In the genomic region with DNA sequence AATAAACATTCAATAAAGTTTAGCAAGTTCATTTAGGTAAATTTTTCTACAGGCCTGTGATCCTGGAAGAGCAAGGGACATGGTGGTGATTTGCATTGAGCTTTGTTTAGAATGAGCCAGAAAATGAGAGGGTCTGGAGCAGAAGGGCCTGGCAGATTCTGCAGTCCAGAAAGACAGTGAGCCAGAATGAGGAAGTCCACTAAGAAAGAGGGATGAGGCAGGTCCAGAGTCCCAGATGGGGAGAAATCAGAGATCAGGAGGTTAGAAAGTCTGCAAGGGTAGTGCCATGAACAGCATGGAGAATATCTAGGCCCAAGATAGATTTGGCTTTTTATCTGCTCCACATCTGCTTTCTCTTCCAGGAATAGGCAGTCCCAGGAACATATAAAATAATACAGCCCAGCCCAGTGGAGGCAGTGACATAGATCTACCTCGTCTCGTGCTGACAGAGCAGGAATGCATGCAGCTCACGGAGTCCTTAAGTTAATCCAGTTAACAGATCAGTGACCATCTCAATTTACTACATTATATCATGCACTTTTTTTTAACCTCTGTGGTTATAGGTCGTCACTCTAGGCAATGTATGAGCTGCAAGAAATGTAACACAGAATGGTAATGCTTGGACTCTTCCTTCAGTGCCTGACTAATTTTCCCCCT, we compare ENCODE assay signal across 25 cellular contexts.
"Had no signal": no experiment of that assay in that cellular context is flagged by ENCODE, and none has a peak within 500 bp of the region (broad histone marks: within the 10 kb centered on the region; RNA-seq: fewer than 3 reads in every experiment).

No MANE protein-coding gene starts in this region.

- H3K27ac ChIP-seq: adrenal gland, VCaP had no signal

- FAIRE-seq: colon had no signal

- H3K4me1 ChIP-seq: adrenal gland had no signal

- H3K9me3 ChIP-seq: adrenal gland, SK-N-SH had no signal

- H3K36me3 ChIP-seq: adrenal gland had no signal

- H3K4me2 ChIP-seq: SK-N-SH had no signal

- H3K4me3 Mint-ChIP-seq: activated CD4-positive, alpha-beta memory T cell treated with anti-CD3 and anti-CD28 coated beads, Interleukin-2, amount 10 ng/mL, durations not matched to agents 7 days and 5 days; activated CD4-positive, alpha-beta T cell treated with anti-CD3 and anti-CD28 coated beads for 36 hours; activated naive CD8-positive, alpha-beta T cell treated with anti-CD3 and anti-CD28 coated beads, Interleukin-2, amount 10 ng/mL, durations not matched to agents 7 days and 5 days; activated T-cell treated with anti-CD3 and anti-CD28 coated beads, Interleukin-2, amount 50 U/mL, for 72 hours; T-helper 17 cell had no signal

- ATAC-seq: activated CD4-positive, alpha-beta T cell treated with anti-CD3 and anti-CD28 coated beads for 36 hours; activated T-cell treated with anti-CD3 and anti-CD28 coated beads, Interleukin-2, amount 50 U/mL, for 72 hours; Panc1; Right ventricle myocardium inferior; T-helper 17 cell had no signal

- H3K27me3 ChIP-seq: adrenal gland had no signal

- H3K9ac ChIP-seq: SK-N-SH had no signal

- H3K4me3 ChIP-seq: adrenal gland had no signal

- H3K27me3 Mint-ChIP-seq: activated CD4-positive, alpha-beta T cell treated with anti-CD3 and anti-CD28 coated beads for 36 hours; activated naive CD8-positive, alpha-beta T cell treated with anti-CD3 and anti-CD28 coated beads, Interleukin-2, amount 10 ng/mL, durations not matched to agents 7 days and 5 days; T-helper 17 cell had no signal

- H3K9me3 Mint-ChIP-seq: activated CD4-positive, alpha-beta memory T cell treated with anti-CD3 and anti-CD28 coated beads, Interleukin-2, amount 10 ng/mL, durations not matched to agents 7 days and 5 days; activated naive CD8-positive, alpha-beta T cell treated with anti-CD3 and anti-CD28 coated beads, Interleukin-2, amount 10 ng/mL, durations not matched to agents 7 days and 5 days; activated T-cell treated with anti-CD3 and anti-CD28 coated beads, Interleukin-2, amount 50 U/mL, for 72 hours had no signal

- H3K27ac Mint-ChIP-seq: activated CD4-positive, alpha-beta memory T cell treated with anti-CD3 and anti-CD28 coated beads, Interleukin-2, amount 10 ng/mL, durations not matched to agents 7 days and 5 days; activated CD4-positive, alpha-beta T cell treated with anti-CD3 and anti-CD28 coated beads for 36 hours; activated naive CD8-positive, alpha-beta T cell treated with anti-CD3 and anti-CD28 coated beads, Interleukin-2, amount 10 ng/mL, durations not matched to agents 7 days and 5 days; activated T-cell treated with anti-CD3 and anti-CD28 coated beads, Interleukin-2, amount 50 U/mL, for 72 hours had no signal

- DNase-seq: activated CD4-positive, alpha-beta memory T cell treated with anti-CD3 and anti-CD28 coated beads, Interleukin-2, amount 10 ng/mL, durations not matched to agents 7 days and 5 days; activated CD4-positive, alpha-beta T cell treated with anti-CD3 and anti-CD28 coated beads for 36 hours; activated CD4-positive, alpha-beta T cell treated with anti-CD3 and anti-CD28 coated beads, Interleukin-2, amount 50 U/mL, for 1 hour; activated CD8-positive, alpha-beta memory T cell treated with anti-CD3 and anti-CD28 coated beads, Interleukin-2, amount 50 U/mL, for 4 hours; activated naive CD4-positive, alpha-beta T cell treated with anti-CD3 and anti-CD28 coated beads, Interleukin-2, amount 50 U/mL, for 16 hours; activated naive CD8-positive, alpha-beta T cell treated with anti-CD3 and anti-CD28 coated beads, Interleukin-2, amount 10 ng/mL, durations not matched to agents 7 days and 5 days; activated T-cell treated with anti-CD3 and anti-CD28 coated beads, Interleukin-2, amount 50 U/mL, for 72 hours; adrenal gland; anterior cingulate cortex; cerebellar nuclear complex; MM.1S; NCI-H1105; NCI-H1436; NCI-H187; NCI-H2081; NCI-H510A treated with DMSO at 0.1 percent for 48 hours; NCI-H748 treated with DMSO at 0.1 percent for 48 hours; RPMI8226; SK-N-SH; T-helper 17 cell; T-helper 9 cell had no signal
